Comparison of ENCODE assay signal across 18 cellular contexts in the genomic region with DNA sequence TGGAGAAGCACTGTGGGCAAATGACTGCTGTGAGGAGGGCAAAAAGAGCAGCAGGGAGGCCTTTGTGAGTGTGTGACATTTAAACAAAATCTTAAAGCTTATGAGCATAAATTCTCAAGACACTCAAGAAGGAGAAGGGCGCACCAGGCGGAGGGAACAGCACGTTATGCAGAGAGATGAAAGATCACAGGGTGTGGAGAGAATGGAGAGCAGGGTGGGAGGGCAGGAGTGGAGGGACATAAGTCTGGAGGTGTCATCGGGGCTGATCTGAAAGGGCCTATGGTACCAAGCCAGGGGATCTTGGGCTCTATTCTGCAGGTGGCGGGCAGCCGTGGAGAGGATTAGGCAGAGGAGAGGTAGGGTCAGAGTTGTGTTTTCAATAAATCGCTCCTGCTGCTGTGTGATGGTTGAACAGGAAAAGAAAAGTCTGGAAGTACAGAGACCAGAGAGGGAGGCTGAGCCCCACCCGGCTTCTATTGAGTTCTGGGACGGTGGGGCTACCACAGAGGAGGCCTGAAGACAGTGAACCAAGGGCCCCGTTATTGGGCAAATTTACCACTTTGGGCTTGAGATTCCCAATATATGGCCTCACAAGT. TPM values are rescaled to one million over a fixed set of nuclear protein-coding genes. Genes with fewer than 3 reads are reported as not detected.
DNase-seq lines count a peak whose midpoint lies in the region; ATAC-seq and TF ChIP-seq lines count a peak whose summit lies in the region.
"Had no signal": no experiment of that assay in that cellular context is flagged by ENCODE, and none has a peak within 500 bp of the region (broad histone marks: within the 10 kb centered on the region; RNA-seq: fewer than 3 reads in every experiment).

No MANE protein-coding gene starts in this region.

- in situ Hi-C loops in GM13976 (cut with MboI; ENCODE audit: low sequenced_read_pairs, unreplicated experiment) = no loop called here

- H3K9me3 Mint-ChIP-seq in osteocyte (ENCODE audit: unreplicated experiment) = no peaks in the 10 kb centered on the region
- H3K9me3 Mint-ChIP-seq: CD8-positive, alpha-beta T cell; GM23338 had no signal

- peaks cover 43% of the 10 kb centered on the region for H3K27me3 Mint-ChIP-seq in osteocyte (ENCODE audit: unreplicated experiment)

- intact Hi-C loops in posterior cingulate gyrus (cut with DNase I) = no loop called here

- ATAC-seq in HG02840 (IDR thresholded peaks at IDR 0.05; ENCODE audit: low FRiP score, unreplicated experiment) = no peak
- ATAC-seq: CD8-positive, alpha-beta T cell; GM12878; GM23338 had no signal

- no peak overlapping the region for H3K27ac Mint-ChIP-seq in osteocyte (ENCODE audit: unreplicated experiment)
- H3K27ac Mint-ChIP-seq: B cell; CD8-positive, alpha-beta T cell; GM23338 had no signal

- H3K36me3 Mint-ChIP-seq in osteocyte (ENCODE audit: unreplicated experiment) = no peaks in the 10 kb centered on the region
- H3K36me3 Mint-ChIP-seq: CD8-positive, alpha-beta T cell had no signal

- TF ChIP-seq CTCF in GM13976 (IDR thresholded peaks at IDR 0.05; ENCODE audit: borderline replicate concordance, control extremely low read depth, extremely low read depth, insufficient read depth, missing control alignments) (no peak), osteocyte (IDR thresholded peaks at IDR 0.05) (no peak)

- no peak overlapping the region for H3K4me3 Mint-ChIP-seq in osteocyte (ENCODE audit: unreplicated experiment)
- H3K4me3 Mint-ChIP-seq: B cell; CD8-positive, alpha-beta T cell; GM23338 had no signal

- peak; percentile 33 for DNase-seq in activated CD8-positive, alpha-beta memory T cell treated with anti-CD3 and anti-CD28 coated beads for 24 hours
- no peak for DNase-seq in activated CD8-positive, alpha-beta memory T cell treated with anti-CD3 and anti-CD28 coated beads, Interleukin-2, amount 50 U/mL, for 4 hours
- DNase-seq in GM13976 (ENCODE audit: low spot score) (peak; percentile 2), osteocyte (ENCODE audit: extremely low spot score, unreplicated experiment) (peak; percentile 64), posterior cingulate gyrus (no peak), cerebellum (ENCODE audit: low spot score) (no peak)
- peak; percentile 10 for DNase-seq in stimulated activated CD8-positive, alpha-beta memory T cell treated with anti-CD3 and anti-CD28 coated beads, Interleukin-4, amount 100 ng/mL, for 48 hours
- DNase-seq: Calu3; CD8-positive, alpha-beta T cell; DMS 273 treated with DMSO at 0.1 percent for 48 hours; DMS53; DND-41; EL; HCEC 1CT had no signal

- no peaks in the 10 kb centered on the region for H3K4me1 Mint-ChIP-seq in osteocyte (ENCODE audit: unreplicated experiment)
- H3K4me1 Mint-ChIP-seq: B cell, GM23338 had no signal

RNA-seq across cellular contexts. Expression of a gene that starts 24.3 kb away (rescaled TPM):
- 125 and 134 TPM in 2 replicates for total RNA-seq in osteocyte
- 39.9 TPM for total RNA-seq in cerebellum

RNA-seq across cellular contexts. Expression of a gene that starts 45.6 kb away (rescaled TPM):
- total RNA-seq in osteocyte = 32.8 and 36.1 TPM in 2 replicates
- 17.0 TPM for total RNA-seq in cerebellum

Comparison
In these comparisons a context has a peak if more than half of its experiments do, and no peak if none do; other contexts are left out.
1. DNase-seq: peak in activated CD8-positive, alpha-beta memory T cell treated with anti-CD3 and anti-CD28 coated beads for 24 hours (single experiment), GM13976 (single experiment), osteocyte (single experiment) and stimulated activated CD8-positive, alpha-beta memory T cell treated with anti-CD3 and anti-CD28 coated beads, Interleukin-4, amount 100 ng/mL, for 48 hours (single experiment); none in activated CD8-positive, alpha-beta memory T cell treated with anti-CD3 and anti-CD28 coated beads, Interleukin-2, amount 50 U/mL, for 4 hours (single experiment), posterior cingulate gyrus (0 of 10) and cerebellum (single experiment).